In the genomic region with DNA sequence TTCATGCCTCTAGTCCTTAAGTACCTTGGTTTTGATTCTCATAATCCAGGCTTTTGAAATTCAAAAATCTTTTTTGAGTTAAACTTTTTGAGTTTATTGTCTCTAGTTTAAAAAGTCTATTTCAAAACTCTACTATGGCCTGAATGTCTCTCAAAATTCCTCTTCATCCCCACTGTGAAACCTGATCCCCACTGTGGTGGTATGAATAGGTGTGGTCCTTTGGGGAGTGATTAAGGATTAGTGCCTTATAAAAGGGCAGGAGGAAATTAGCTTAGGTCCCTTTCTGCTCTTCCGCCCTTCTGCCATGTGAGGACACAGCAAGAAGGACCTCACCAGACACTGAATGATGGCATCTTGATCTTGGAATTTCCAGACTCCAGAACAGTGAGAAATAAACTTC, we compare ENCODE assay signal across 27 cellular contexts.
"Had no signal": no experiment of that assay in that cellular context is flagged by ENCODE, and none has a peak within 500 bp of the region (broad histone marks: within the 10 kb centered on the region; RNA-seq: fewer than 3 reads in every experiment).

No MANE protein-coding gene starts in this region.

- ATAC-seq: activated naive CD4-positive, alpha-beta T cell treated with anti-CD3 and anti-CD28 coated beads, Interleukin-2, amount 50 U/mL, for 72 hours; activated naive CD8-positive, alpha-beta T cell treated with anti-CD3 and anti-CD28 coated beads, Interleukin-2, amount 50 U/mL, for 24 hours; activated T-cell treated with anti-CD3 and anti-CD28 coated beads, Interleukin-2, amount 50 U/mL, for 4 hours; SK-N-SH treated with all-trans-retinoic acid at 6 μM for 48 hours had no signal

- H3K4me1 ChIP-seq: SJSA1 had no signal

- H3K36me3 Mint-ChIP-seq: activated naive CD4-positive, alpha-beta T cell treated with anti-CD3 and anti-CD28 coated beads, Interleukin-2, amount 50 U/mL, for 72 hours; brain had no signal

- H3K4me2 ChIP-seq: KMS-11 had no signal

- H3K4me3 ChIP-seq: MG63, SJSA1 had no signal

- H3K9me3 ChIP-seq: MG63, SJSA1 had no signal

- H3K27ac ChIP-seq: KMS-11, SJSA1 had no signal

- H3K9me3 Mint-ChIP-seq: activated CD4-positive, alpha-beta T cell treated with anti-CD3 and anti-CD28 coated beads, Interleukin-2, amount 10 ng/mL, durations not matched to agents 24 days and 14 days; activated T-cell treated with anti-CD3 and anti-CD28 coated beads, Interleukin-2, amount 50 U/mL, for 4 hours; brain; central memory CD8-positive, alpha-beta T cell; T-helper 1 cell treated with Interleukin-12 subunit alpha and Interleukin-12 subunit beta and Interleukin-4 antibody, amounts not matched to agents 30 μg/mL and 1 μg/mL, for 36 hours had no signal

- DNase-seq: activated CD4-positive, alpha-beta T cell treated with anti-CD3 and anti-CD28 coated beads for 1 hour; activated CD4-positive, alpha-beta T cell treated with anti-CD3 and anti-CD28 coated beads, Interleukin-2, amount 10 ng/mL, durations not matched to agents 24 days and 14 days; activated CD4-positive, alpha-beta T cell treated with anti-CD3 and anti-CD28 coated beads, Interleukin-2, amount 50 U/mL, for 48 hours; activated CD8-positive, alpha-beta memory T cell treated with anti-CD3 and anti-CD28 coated beads for 24 hours; activated effector memory CD4-positive, alpha-beta T cell treated with anti-CD3 and anti-CD28 coated beads, Interleukin-2, amount 50 U/mL, for 16 hours; activated naive CD4-positive, alpha-beta T cell treated with Interleukin-2 at 50 U/mL for 16 hours; activated naive CD8-positive, alpha-beta T cell treated with anti-CD3 and anti-CD28 coated beads, Interleukin-2, amount 50 U/mL, for 24 hours; activated T-cell treated with anti-CD3 and anti-CD28 coated beads, Interleukin-2, amount 50 U/mL, for 4 hours; amygdala; MG63; NCI-H1105 treated with DMSO at 0.1 percent for 48 hours; NCI-H146; NCI-H187 treated with DMSO at 0.1 percent for 48 hours; NCI-H2081 treated with DMSO at 0.1 percent for 48 hours; NCI-H2171 treated with DMSO at 0.1 percent for 48 hours; NCI-H226; NCI-H748 treated with DMSO at 0.1 percent for 48 hours; NK-92 treated with Interleukin-12 subunit alpha and Interleukin-12 subunit beta, amount 100 ng/mL, for 24 hours; SHP77; SW 1271 had no signal

- H3K36me3 ChIP-seq: MG63, SJSA1 had no signal

- H3K27me3 ChIP-seq: MG63, SJSA1 had no signal

- H3K9ac ChIP-seq: KMS-11 had no signal

- H3K4me3 Mint-ChIP-seq: activated CD4-positive, alpha-beta T cell treated with anti-CD3 and anti-CD28 coated beads, Interleukin-2, amount 10 ng/mL, durations not matched to agents 24 days and 14 days; activated naive CD8-positive, alpha-beta T cell treated with anti-CD3 and anti-CD28 coated beads, Interleukin-2, amount 50 U/mL, for 24 hours; activated T-cell treated with anti-CD3 and anti-CD28 coated beads, Interleukin-2, amount 50 U/mL, for 4 hours; brain; central memory CD8-positive, alpha-beta T cell; T-helper 1 cell treated with Interleukin-12 subunit alpha and Interleukin-12 subunit beta and Interleukin-4 antibody, amounts not matched to agents 30 μg/mL and 1 μg/mL, for 36 hours had no signal

- H3K4me1 Mint-ChIP-seq: activated CD4-positive, alpha-beta T cell treated with anti-CD3 and anti-CD28 coated beads, Interleukin-2, amount 10 ng/mL, durations not matched to agents 24 days and 14 days; activated naive CD8-positive, alpha-beta T cell treated with anti-CD3 and anti-CD28 coated beads, Interleukin-2, amount 50 U/mL, for 24 hours; central memory CD8-positive, alpha-beta T cell had no signal

- H3K27ac Mint-ChIP-seq: activated CD4-positive, alpha-beta T cell treated with anti-CD3 and anti-CD28 coated beads, Interleukin-2, amount 10 ng/mL, durations not matched to agents 24 days and 14 days; activated naive CD4-positive, alpha-beta T cell treated with anti-CD3 and anti-CD28 coated beads, Interleukin-2, amount 50 U/mL, for 72 hours; activated naive CD8-positive, alpha-beta T cell treated with anti-CD3 and anti-CD28 coated beads, Interleukin-2, amount 50 U/mL, for 24 hours; T-helper 1 cell treated with Interleukin-12 subunit alpha and Interleukin-12 subunit beta and Interleukin-4 antibody, amounts not matched to agents 30 μg/mL and 1 μg/mL, for 36 hours had no signal

- H3K27me3 Mint-ChIP-seq: central memory CD8-positive, alpha-beta T cell had no signal
